ENCODE assay signal across 28 cellular contexts in the genomic region with DNA sequence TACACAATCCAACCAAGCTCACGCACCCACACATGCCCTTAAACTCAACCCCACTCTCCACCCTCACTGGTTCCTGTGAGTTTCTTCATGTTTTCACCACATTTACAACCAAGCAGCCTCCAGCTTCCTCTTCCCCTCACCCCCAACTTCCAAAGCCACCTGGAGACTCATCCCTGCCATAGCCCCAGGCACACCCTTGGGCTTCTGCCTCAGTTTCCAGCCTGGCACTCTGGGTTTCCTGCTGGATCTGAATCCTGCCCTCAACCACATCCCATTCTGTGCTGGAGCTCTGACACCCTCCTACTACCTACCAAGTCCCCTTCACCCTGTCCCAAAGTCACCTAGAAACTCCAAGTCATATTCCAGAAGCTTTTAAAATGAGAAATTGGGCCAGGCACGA.
"Had no signal": no experiment of that assay in that cellular context is flagged by ENCODE, and none has a peak within 500 bp of the region (broad histone marks: within the 10 kb centered on the region; RNA-seq: fewer than 3 reads in every experiment).

No MANE protein-coding gene starts in this region.

- H3K27me3 ChIP-seq: esophagus squamous epithelium, ovary, sigmoid colon, spleen, transverse colon, upper lobe of right lung, vagina had no signal

- H3K9me3 ChIP-seq: mucosa of descending colon, sigmoid colon, upper lobe of right lung, vagina had no signal

- H3K4me1 Mint-ChIP-seq: naive B cell; stimulated activated memory B cell treated with anti-CD40 and anti-IgM and Interleukin-4, amounts not matched to agents 10 μg/mL and 1 μg/mL and 100 μg/mL, for 72 hours had no signal

- H3K4me3 ChIP-seq: esophagus squamous epithelium, lower lobe of right lung, mucosa of descending colon, ovary, psoas muscle, sigmoid colon, spleen, thoracic aorta, transverse colon, upper lobe of right lung, vagina had no signal

- H3K4me3 Mint-ChIP-seq: effector memory CD8-positive, alpha-beta T cell; mesothelial cell of epicardium; naive B cell; nephron; stimulated activated memory B cell treated with anti-CD40 and anti-IgM and Interleukin-4, amounts not matched to agents 10 μg/mL and 1 μg/mL and 100 μg/mL, for 72 hours had no signal

- H3K27ac Mint-ChIP-seq: effector memory CD8-positive, alpha-beta T cell; mesothelial cell of epicardium; nephron; stimulated activated memory B cell treated with anti-CD40 and anti-IgM and Interleukin-4, amounts not matched to agents 10 μg/mL and 1 μg/mL and 100 μg/mL, for 72 hours had no signal

- H3K4me1 ChIP-seq: lower lobe of right lung, psoas muscle, sigmoid colon, spleen, transverse colon, upper lobe of right lung, vagina had no signal

- H3K36me3 ChIP-seq: esophagus squamous epithelium, lower lobe of right lung, ovary, sigmoid colon, spleen, thoracic aorta, transverse colon, upper lobe of right lung, vagina had no signal

- H3K36me3 Mint-ChIP-seq: stimulated activated memory B cell treated with anti-CD40 and anti-IgM and Interleukin-4, amounts not matched to agents 10 μg/mL and 1 μg/mL and 100 μg/mL, for 72 hours had no signal

- DNase-seq: cortex of kidney; effector memory CD8-positive, alpha-beta T cell; erythroblast; esophagus squamous epithelium; head of caudate nucleus; left ventricle myocardium superior; lower lobe of right lung; mucosa of descending colon; naive B cell; nucleus accumbens; ovary; posterior cingulate gyrus; psoas muscle; right cardiac atrium; sigmoid colon; spleen; stimulated activated CD4-positive, alpha-beta T cell treated with anti-CD3 and anti-CD28 coated beads, Interleukin-4, amount 100 ng/mL, for 4 hours; stimulated activated naive CD8-positive, alpha-beta T cell treated with anti-CD3 and anti-CD28 coated beads, Interleukin-15, Interleukin-2, amounts not matched to agents 100 U/mL and 50 U/mL, for 24 hours; transverse colon; upper lobe of right lung had no signal

- H3K27ac ChIP-seq: lower lobe of right lung, ovary, psoas muscle, sigmoid colon, spleen, transverse colon, upper lobe of right lung, vagina had no signal

- FAIRE-seq: endometrium, frontal cortex, keratinocyte had no signal
